ENCODE assay signal across 20 cellular contexts in genomic region chr3:16063603-16064002, GRCh38.
A peak's percentile ranks its signal among the peaks of the same experiment; 100 is the strongest.
DNase-seq lines count a peak whose midpoint lies in the region; ATAC-seq and TF ChIP-seq lines count a peak whose summit lies in the region.
"Had no signal": no experiment of that assay in that cellular context is flagged by ENCODE, and none has a peak within 500 bp of the region (broad histone marks: within the 10 kb centered on the region; RNA-seq: fewer than 3 reads in every experiment).

No MANE protein-coding gene starts in this region.

- POLR2A ChIA-PET in Panc1 (lab: Charles Lee), result no interaction called here
- POLR2A ChIA-PET in activated CD4-positive, alpha-beta T cell treated with anti-CD3 and anti-CD28 coated beads, Interleukin-2, amount 10 ng/mL, durations not matched to agents 7 days and 5 days (lab: Charles Lee), result no interaction called here

- H3K4me3 ChIP-seq in Panc1 (ENCODE audit: low read depth in 2 of 2, low read length in 2 of 2) (no peak overlapping the region), coronary artery (no peak overlapping the region), suprapubic skin (no peak overlapping the region), MG63 (no peak overlapping the region), ovary (no peak overlapping the region)
- H3K4me3 ChIP-seq: neural progenitor cell had no signal

- H3K27me3 ChIP-seq in Panc1 (ENCODE audit: control insufficient read depth, insufficient read depth, low read length), result no peaks in the 10 kb centered on the region
- no peaks in the 10 kb centered on the region for H3K27me3 ChIP-seq in suprapubic skin
- H3K27me3 ChIP-seq in MG63, result no peaks in the 10 kb centered on the region
- no peaks in the 10 kb centered on the region for H3K27me3 ChIP-seq in ovary
- H3K27me3 ChIP-seq: brain microvascular endothelial cell, neural progenitor cell had no signal

- CTCF ChIA-PET in Panc1 (lab: Charles Lee), result no interaction called here
- CTCF ChIA-PET in activated CD4-positive, alpha-beta T cell treated with anti-CD3 and anti-CD28 coated beads, Interleukin-2, amount 10 ng/mL, durations not matched to agents 7 days and 5 days (lab: Charles Lee), result no interaction called here

- H3K4me3 Mint-ChIP-seq in activated CD4-positive, alpha-beta T cell treated with anti-CD3 and anti-CD28 coated beads, Interleukin-2, amount 10 ng/mL, durations not matched to agents 7 days and 5 days, result no peak overlapping the region
- H3K4me3 Mint-ChIP-seq: activated naive CD4-positive, alpha-beta T cell treated with anti-CD3 and anti-CD28 coated beads, Interleukin-2, amount 50 U/mL, for 24 hours; activated T-cell treated with anti-CD3 and anti-CD28 coated beads, Interleukin-2, amount 50 U/mL, for 72 hours; H9; IgD-negative memory B cell; mesothelial cell of epicardium; neural progenitor cell; stimulated activated naive B cell treated with anti-CD40 and anti-IgM and Interleukin-4, amounts not matched to agents 10 μg/mL and 1 μg/mL and 100 μg/mL, for 72 hours had no signal

- TF ChIP-seq CTCF in Panc1 (IDR thresholded peaks at IDR 0.05) (no peak), coronary artery (IDR thresholded peaks at IDR 0.05) (no peak), suprapubic skin (IDR thresholded peaks at IDR 0.05) (no peak), ovary (IDR thresholded peaks at IDR 0.05) (no peak)

- H3K27ac Mint-ChIP-seq in activated CD4-positive, alpha-beta T cell treated with anti-CD3 and anti-CD28 coated beads, Interleukin-2, amount 10 ng/mL, durations not matched to agents 7 days and 5 days, result no peak overlapping the region
- H3K27ac Mint-ChIP-seq: activated T-cell treated with anti-CD3 and anti-CD28 coated beads, Interleukin-2, amount 50 U/mL, for 72 hours; H9; IgD-negative memory B cell; mesothelial cell of epicardium; neural progenitor cell; stimulated activated naive B cell treated with anti-CD40 and anti-IgM and Interleukin-4, amounts not matched to agents 10 μg/mL and 1 μg/mL and 100 μg/mL, for 72 hours had no signal

- DNase-seq in Panc1 (ENCODE audit: low read depth, low spot score), result no peak
- DNase-seq in coronary artery (ENCODE audit: low spot score), result no peak
- peak; percentile 97 for DNase-seq in medulla oblongata (ENCODE audit: extremely low spot score)
- DNase-seq in suprapubic skin (ENCODE audit: low spot score in 2 of 2), result no peak
- no peak for DNase-seq in MG63
- DNase-seq in ovary, result no peak
- no peak for DNase-seq in activated CD4-positive, alpha-beta T cell treated with anti-CD3 and anti-CD28 coated beads, Interleukin-2, amount 10 ng/mL, durations not matched to agents 7 days and 5 days
- DNase-seq: activated T-cell treated with anti-CD3 and anti-CD28 coated beads, Interleukin-2, amount 50 U/mL, for 72 hours; brain microvascular endothelial cell; EL; H9; NCI-H2029; NCI-H510A treated with DMSO at 0.1 percent for 48 hours; SHP77 treated with DMSO at 0.1 percent for 48 hours; stimulated activated naive B cell treated with anti-CD40 and anti-IgM and Interleukin-4, amounts not matched to agents 10 μg/mL and 1 μg/mL and 100 μg/mL, for 72 hours had no signal

- TF ChIP-seq EP300 in suprapubic skin (IDR thresholded peaks at IDR 0.05), result no peak
- TF ChIP-seq EP300 in ovary (IDR thresholded peaks at IDR 0.05), result no peak

- H3K9me3 ChIP-seq in Panc1 (ENCODE audit: control insufficient read depth, insufficient read depth, low read depth, low read length), result no peaks in the 10 kb centered on the region
- H3K9me3 ChIP-seq in suprapubic skin, result no peaks in the 10 kb centered on the region
- H3K9me3 ChIP-seq in MG63, result no peaks in the 10 kb centered on the region
- no peaks in the 10 kb centered on the region for H3K9me3 ChIP-seq in ovary

- TF ChIP-seq POLR2A in suprapubic skin (IDR thresholded peaks at IDR 0.05) (no peak), ovary (IDR thresholded peaks at IDR 0.05) (no peak)

- H3K36me3 ChIP-seq in Panc1 (ENCODE audit: control insufficient read depth, insufficient read depth, low read length), result no peaks in the 10 kb centered on the region
- H3K36me3 ChIP-seq in suprapubic skin, result no peaks in the 10 kb centered on the region
- no peaks in the 10 kb centered on the region for H3K36me3 ChIP-seq in MG63
- H3K36me3 ChIP-seq in ovary, result no peaks in the 10 kb centered on the region
- H3K36me3 ChIP-seq: brain microvascular endothelial cell, neural progenitor cell had no signal

- in situ Hi-C loops in Panc1 (cut with HindIII; ENCODE audit: low pct_unique_long_range_greater_than_20kb, low sequenced_read_pairs), result no loop called here

- BruUV-seq in Panc1 (replicated peaks; lab: Mats Ljungman, UMichigan), result no TSS peak

- H3K4me1 Mint-ChIP-seq in activated CD4-positive, alpha-beta T cell treated with anti-CD3 and anti-CD28 coated beads, Interleukin-2, amount 10 ng/mL, durations not matched to agents 7 days and 5 days, result no peaks in the 10 kb centered on the region
- H3K4me1 Mint-ChIP-seq: activated naive CD4-positive, alpha-beta T cell treated with anti-CD3 and anti-CD28 coated beads, Interleukin-2, amount 50 U/mL, for 24 hours; stimulated activated naive B cell treated with anti-CD40 and anti-IgM and Interleukin-4, amounts not matched to agents 10 μg/mL and 1 μg/mL and 100 μg/mL, for 72 hours had no signal

- no peaks in the 10 kb centered on the region for H3K36me3 Mint-ChIP-seq in activated CD4-positive, alpha-beta T cell treated with anti-CD3 and anti-CD28 coated beads, Interleukin-2, amount 10 ng/mL, durations not matched to agents 7 days and 5 days (ENCODE audit: low read depth)
- H3K36me3 Mint-ChIP-seq: activated naive CD4-positive, alpha-beta T cell treated with anti-CD3 and anti-CD28 coated beads, Interleukin-2, amount 50 U/mL, for 24 hours; mesothelial cell of epicardium; neural progenitor cell; stimulated activated naive B cell treated with anti-CD40 and anti-IgM and Interleukin-4, amounts not matched to agents 10 μg/mL and 1 μg/mL and 100 μg/mL, for 72 hours had no signal

- WGBS in suprapubic skin, result 48% methylated on average over 2 of the region's 2 CpGs
- WGBS in ovary, 3 donors, result 87 to 89% (median 88%) methylated on average over 2 of the region's 2 CpGs

- no peak for ATAC-seq in Panc1
- ATAC-seq: activated T-cell treated with anti-CD3 and anti-CD28 coated beads, Interleukin-2, amount 50 U/mL, for 72 hours; esophagus mucosa; stimulated activated naive B cell treated with anti-CD40 and anti-IgM and Interleukin-4, amounts not matched to agents 10 μg/mL and 1 μg/mL and 100 μg/mL, for 72 hours had no signal

- peak overlapping the region; percentile 9; the same call in 1 of the 2 replicates for H3K27ac ChIP-seq in Panc1 (ENCODE audit: low read length)
- H3K27ac ChIP-seq in coronary artery, result peak overlapping the region; percentile 13 to 72
- H3K27ac ChIP-seq in suprapubic skin, result peak overlapping the region; percentile 64
- no peak overlapping the region for H3K27ac ChIP-seq in ovary
- H3K27ac ChIP-seq: brain microvascular endothelial cell, neural progenitor cell had no signal

- H3K4me1 ChIP-seq in Panc1 (ENCODE audit: control insufficient read depth, insufficient read depth, low read length) (peaks cover 35% of the 10 kb centered on the region), suprapubic skin (peaks cover 35% of the 10 kb centered on the region), ovary (ENCODE audit: insufficient read depth) (peaks cover 25% of the 10 kb centered on the region)
- H3K4me1 ChIP-seq: neural progenitor cell had no signal

- H3K9me3 Mint-ChIP-seq in activated CD4-positive, alpha-beta T cell treated with anti-CD3 and anti-CD28 coated beads, Interleukin-2, amount 10 ng/mL, durations not matched to agents 7 days and 5 days, result no peaks in the 10 kb centered on the region
- H3K9me3 Mint-ChIP-seq: activated naive CD4-positive, alpha-beta T cell treated with anti-CD3 and anti-CD28 coated beads, Interleukin-2, amount 50 U/mL, for 24 hours; activated T-cell treated with anti-CD3 and anti-CD28 coated beads, Interleukin-2, amount 50 U/mL, for 72 hours; H9; IgD-negative memory B cell; mesothelial cell of epicardium; neural progenitor cell; stimulated activated naive B cell treated with anti-CD40 and anti-IgM and Interleukin-4, amounts not matched to agents 10 μg/mL and 1 μg/mL and 100 μg/mL, for 72 hours had no signal

- peaks cover 2% of the 10 kb centered on the region for H3K27me3 Mint-ChIP-seq in activated CD4-positive, alpha-beta T cell treated with anti-CD3 and anti-CD28 coated beads, Interleukin-2, amount 10 ng/mL, durations not matched to agents 7 days and 5 days

- intact Hi-C loops in Panc1 (cut with micrococcal nuclease; ENCODE audit: unreplicated experiment) (no loop called here), ovary (cut with DNase I) (no loop called here)

Comparison
In these comparisons a context has a peak if more than half of its experiments do, and no peak if none do; other contexts are left out.
1. H3K27ac ChIP-seq: peak in Panc1 (single experiment), coronary artery (2 of 2) and suprapubic skin (single experiment); none in ovary (0 of 2).